ENCODE assay signal across 9 cellular contexts in genomic region chr14:93994919-93995682, GRCh38. TPM values are rescaled to one million over a fixed set of nuclear protein-coding genes. Genes with fewer than 3 reads are reported as not detected.
DNase-seq lines count a peak whose midpoint lies in the region; ATAC-seq and TF ChIP-seq lines count a peak whose summit lies in the region.
"Had no signal": no experiment of that assay in that cellular context is flagged by ENCODE, and none has a peak within 500 bp of the region (broad histone marks: within the 10 kb centered on the region; RNA-seq: fewer than 3 reads in every experiment).

No MANE protein-coding gene starts in this region.

- intact Hi-C loops in sciatic nerve (cut with DNase I), result no loop called here

- no peaks in the 10 kb centered on the region for H3K9me2 ChIP-seq in SK-N-SH

- peaks cover 10% of the 10 kb centered on the region for H3F3A ChIP-seq in SK-N-SH (replicated peaks; ENCODE audit: insufficient read depth)

- H3K36me3 Mint-ChIP-seq in chondrocyte (ENCODE audit: low read depth) (no peaks in the 10 kb centered on the region), T-helper 17 cell (ENCODE audit: low read depth) (peaks cover 2% of the 10 kb centered on the region)

- H2AFZ ChIP-seq in SK-N-SH (ENCODE audit: low read depth), result peak overlapping the region; percentile 47; the same call in 1 of the 2 replicates

- no peak for TF ChIP-seq CTCF in SK-N-SH (IDR thresholded peaks at IDR 0.05)
- no peak for TF ChIP-seq CTCF in chondrocyte (IDR thresholded peaks at IDR 0.05)

- WGBS in SK-N-SH (ENCODE audit: low lambda C conversion rate), result 2% methylated on average over 6 of the region's 13 CpGs

- peaks cover 23% of the 10 kb centered on the region for H3K27me3 Mint-ChIP-seq in chondrocyte (ENCODE audit: low read depth)
- H3K27me3 Mint-ChIP-seq in T-helper 17 cell, result peaks cover 8% of the 10 kb centered on the region

- H3K36me3 ChIP-seq in SK-N-SH (replicated peaks in 1 of 2; ENCODE audit: control insufficient read depth in 1 of 2, insufficient read depth in 2 of 2, low read length in 1 of 2), result no peaks in the 10 kb centered on the region
- H3K36me3 ChIP-seq: breast epithelium had no signal

- peak overlapping the region; percentile 62; the same call in 1 of the 2 replicates for H3K9ac ChIP-seq in SK-N-SH

- no peak for TF ChIP-seq RAD21 in SK-N-SH (IDR thresholded peaks at IDR 0.05; ENCODE audit: low read length)

- TF ChIP-seq EP300 in SK-N-SH (IDR thresholded peaks at IDR 0.05; ENCODE audit: borderline replicate concordance in 1 of 2, low read depth in 1 of 2, low read length in 1 of 2), result peak in 1 of 2 experiments; percentile 90; a peak in 2 of 4 replicates

- CTCF ChIA-PET in SK-N-SH (lab: Yijun Ruan, JAX), result interaction anchor here (1.1 to 11.9 kb wide), 2 partner anchors 57 to 340 kb away, joined by 3 to 219 read pairs; no protein-coding TSS in a partner anchor

- no peaks in the 10 kb centered on the region for H3K9me3 ChIP-seq in SK-N-SH
- no peaks in the 10 kb centered on the region for H3K9me3 ChIP-seq in T-helper 17 cell (ENCODE audit: control insufficient read depth, low read length, poor library complexity, severe bottlenecking)
- H3K9me3 ChIP-seq: breast epithelium had no signal

- POLR2A ChIA-PET in SK-N-SH (lab: Yijun Ruan, JAX), result no interaction called here

- DNase-seq in DMS153 (lab: John Stamatoyannopoulos, UW), result peak; percentile 42
- no peak for DNase-seq in SK-N-SH
- DNase-seq in chondrocyte (ENCODE audit: low spot score), result no peak
- DNase-seq in sciatic nerve (ENCODE audit: low spot score), result no peak
- no peak for DNase-seq in T-helper 17 cell

- ATAC-seq in sciatic nerve (peak; percentile 31), GM19467 (IDR thresholded peaks at IDR 0.05; ENCODE audit: unreplicated experiment) (no peak), GM18519 (IDR thresholded peaks at IDR 0.05; ENCODE audit: low FRiP score, unreplicated experiment) (no peak), GM18498 (IDR thresholded peaks at IDR 0.05; ENCODE audit: unreplicated experiment) (no peak), T-helper 17 cell (no peak)

- H3K27ac Mint-ChIP-seq in chondrocyte (ENCODE audit: unreplicated experiment), result peak overlapping the region; percentile 41
- H3K27ac Mint-ChIP-seq in T-helper 17 cell, result no peak overlapping the region

- no peaks in the 10 kb centered on the region for H4K20me1 ChIP-seq in SK-N-SH (ENCODE audit: insufficient read depth)

- H3K79me2 ChIP-seq in SK-N-SH (ENCODE audit: insufficient read depth), result no peaks in the 10 kb centered on the region

- H3K4me3 Mint-ChIP-seq in chondrocyte (ENCODE audit: unreplicated experiment), result no peak overlapping the region
- no peak overlapping the region for H3K4me3 Mint-ChIP-seq in T-helper 17 cell

- peaks cover 0 to 11% of the 10 kb centered on the region in 2 experiments; a peak in 3 of 4 replicates for H3K4me1 ChIP-seq in SK-N-SH (ENCODE audit: control insufficient read depth in 1 of 2, insufficient read depth in 2 of 2, low read depth in 1 of 2, low read length in 1 of 2)
- H3K4me1 ChIP-seq: breast epithelium had no signal

- peak overlapping the region in 1 of 2 experiments; percentile 90; a peak in 2 of 4 replicates for H3K27ac ChIP-seq in SK-N-SH (ENCODE audit: low read depth in 2 of 2, low read length in 1 of 2)

- H3K4me2 ChIP-seq in SK-N-SH, result peak overlapping the region; percentile 69

- H3K4me1 Mint-ChIP-seq in chondrocyte (ENCODE audit: low read depth), result peaks cover 14% of the 10 kb centered on the region
- peaks cover 3% of the 10 kb centered on the region for H3K4me1 Mint-ChIP-seq in T-helper 17 cell

- H3K9me3 Mint-ChIP-seq in chondrocyte (ENCODE audit: low read depth), result no peaks in the 10 kb centered on the region

- H3K27me3 ChIP-seq in SK-N-SH (ENCODE audit: insufficient read depth), result no peaks in the 10 kb centered on the region

- no peak overlapping the region for H3K4me3 ChIP-seq in SK-N-SH (ENCODE audit: low read depth in 2 of 2, low read length in 1 of 2)
- H3K4me3 ChIP-seq: breast epithelium had no signal

TF ChIP-seq in SK-N-SH, 30 proteins besides CTCF, POLR2A, EP300 and RAD21 (continues in another document):
- TF ChIP-seq EZH2phosphoT487 (IDR thresholded peaks at IDR 0.05; ENCODE audit: borderline replicate concordance, low read depth) (no peak), SIN3A (IDR thresholded peaks at IDR 0.05; ENCODE audit: borderline replicate concordance, low read depth, low read length) (0 out of 2 replicates have a peak, but pooled peaks have one; percentile 70), REST (IDR thresholded peaks at IDR 0.05; ENCODE audit: low read depth, low read length) (no peak), TEAD4 (IDR thresholded peaks at IDR 0.05; ENCODE audit: borderline replicate concordance, insufficient read depth) (peak; percentile 64; the same call in 1 of the 2 replicates), MAX (IDR thresholded peaks at IDR 0.05; ENCODE audit: low read depth) (peak; percentile 93), FOXM1 (IDR thresholded peaks at IDR 0.05; ENCODE audit: low read depth) (no peak), MEF2A (IDR thresholded peaks at IDR 0.05; ENCODE audit: borderline replicate concordance, low read depth) (peak; percentile 93), USF1 (IDR thresholded peaks at IDR 0.05; ENCODE audit: borderline replicate concordance, low read depth) (peak; percentile 25; the same call in 1 of the 2 replicates), RXRA (IDR thresholded peaks at IDR 0.05; ENCODE audit: borderline replicate concordance, low read depth) (peak; percentile 72; the same call in 1 of the 2 replicates), NFIC (IDR thresholded peaks at IDR 0.05; ENCODE audit: borderline replicate concordance) (peak; percentile 80), FOSL2 (IDR thresholded peaks at IDR 0.05; ENCODE audit: borderline replicate concordance, low read depth) (peak; percentile 93)
- TF ChIP-seq, protein P1, sequence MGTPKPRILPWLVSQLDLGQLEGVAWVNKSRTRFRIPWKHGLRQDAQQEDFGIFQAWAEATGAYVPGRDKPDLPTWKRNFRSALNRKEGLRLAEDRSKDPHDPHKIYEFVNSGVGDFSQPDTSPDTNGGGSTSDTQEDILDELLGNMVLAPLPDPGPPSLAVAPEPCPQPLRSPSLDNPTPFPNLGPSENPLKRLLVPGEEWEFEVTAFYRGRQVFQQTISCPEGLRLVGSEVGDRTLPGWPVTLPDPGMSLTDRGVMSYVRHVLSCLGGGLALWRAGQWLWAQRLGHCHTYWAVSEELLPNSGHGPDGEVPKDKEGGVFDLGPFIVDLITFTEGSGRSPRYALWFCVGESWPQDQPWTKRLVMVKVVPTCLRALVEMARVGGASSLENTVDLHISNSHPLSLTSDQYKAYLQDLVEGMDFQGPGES (IDR thresholded peaks at IDR 0.05; ENCODE audit: low read depth, low read length), result no peak

RNA-seq across cellular contexts. Expression of gene CCDC197, which starts 2.0 kb away (rescaled TPM):
- not detected in 2 replicates for polyA plus RNA-seq in SK-N-SH (2012; rRNA removed)
- polyA plus RNA-seq in SK-N-SH (2012; cell fraction: cytosol; rRNA removed), result not detected in 2 replicates
- not detected in 2 replicates for polyA plus RNA-seq in SK-N-SH (2012; cell fraction: nucleus; rRNA removed)
- total RNA-seq in chondrocyte (not detected in 3 replicates), sciatic nerve (not detected), T-helper 17 cell (not detected)
- total RNA-seq: breast epithelium had no signal

RNA-seq across cellular contexts. Expression of gene ASB2, which starts 18.7 kb away (rescaled TPM):
- polyA plus RNA-seq in SK-N-SH (2012; rRNA removed), result 0.13 and 0.15 TPM in 2 replicates
- 0.01 and 0.03 TPM in 2 replicates for polyA plus RNA-seq in SK-N-SH (2012; cell fraction: cytosol; rRNA removed)
- 0.20 and 0.33 TPM in 2 replicates for polyA plus RNA-seq in SK-N-SH (2012; cell fraction: nucleus; rRNA removed)
- total RNA-seq in chondrocyte (0.67 to 1.2 TPM in 2 of 3 replicates, not detected in the other), sciatic nerve (1.4 TPM), T-helper 17 cell (1 to 10 TPM; 2.3 to 6.5 TPM)

RNA-seq across cellular contexts. Expression of gene OTUB2, which starts 31.0 kb away (rescaled TPM):
- polyA plus RNA-seq in SK-N-SH (2012; rRNA removed), result 1.3 and 1.4 TPM in 2 replicates
- polyA plus RNA-seq in SK-N-SH (2012; cell fraction: cytosol; rRNA removed), result 0.93 and 1.3 TPM in 2 replicates
- polyA plus RNA-seq in SK-N-SH (2012; cell fraction: nucleus; rRNA removed), result 1.6 and 1.9 TPM in 2 replicates
- 0.99 to 2.1 TPM (median 1.9 TPM) in 3 replicates for total RNA-seq in chondrocyte
- 0.80 TPM for total RNA-seq in sciatic nerve
- total RNA-seq in T-helper 17 cell, result under 1 TPM; 0.12 to 0.37 TPM
